ENCODE assay signal across 1 cellular context in genomic region chr17:74164446-74165045, GRCh38.
TF ChIP-seq lines count a peak whose summit lies in the region.

No MANE protein-coding gene starts in this region.

TF ChIP-seq in GM23338, 12 proteins besides CTCF, POLR2A, EP300 and RAD21 (continued from another document):
- TF ChIP-seq, protein P1, sequence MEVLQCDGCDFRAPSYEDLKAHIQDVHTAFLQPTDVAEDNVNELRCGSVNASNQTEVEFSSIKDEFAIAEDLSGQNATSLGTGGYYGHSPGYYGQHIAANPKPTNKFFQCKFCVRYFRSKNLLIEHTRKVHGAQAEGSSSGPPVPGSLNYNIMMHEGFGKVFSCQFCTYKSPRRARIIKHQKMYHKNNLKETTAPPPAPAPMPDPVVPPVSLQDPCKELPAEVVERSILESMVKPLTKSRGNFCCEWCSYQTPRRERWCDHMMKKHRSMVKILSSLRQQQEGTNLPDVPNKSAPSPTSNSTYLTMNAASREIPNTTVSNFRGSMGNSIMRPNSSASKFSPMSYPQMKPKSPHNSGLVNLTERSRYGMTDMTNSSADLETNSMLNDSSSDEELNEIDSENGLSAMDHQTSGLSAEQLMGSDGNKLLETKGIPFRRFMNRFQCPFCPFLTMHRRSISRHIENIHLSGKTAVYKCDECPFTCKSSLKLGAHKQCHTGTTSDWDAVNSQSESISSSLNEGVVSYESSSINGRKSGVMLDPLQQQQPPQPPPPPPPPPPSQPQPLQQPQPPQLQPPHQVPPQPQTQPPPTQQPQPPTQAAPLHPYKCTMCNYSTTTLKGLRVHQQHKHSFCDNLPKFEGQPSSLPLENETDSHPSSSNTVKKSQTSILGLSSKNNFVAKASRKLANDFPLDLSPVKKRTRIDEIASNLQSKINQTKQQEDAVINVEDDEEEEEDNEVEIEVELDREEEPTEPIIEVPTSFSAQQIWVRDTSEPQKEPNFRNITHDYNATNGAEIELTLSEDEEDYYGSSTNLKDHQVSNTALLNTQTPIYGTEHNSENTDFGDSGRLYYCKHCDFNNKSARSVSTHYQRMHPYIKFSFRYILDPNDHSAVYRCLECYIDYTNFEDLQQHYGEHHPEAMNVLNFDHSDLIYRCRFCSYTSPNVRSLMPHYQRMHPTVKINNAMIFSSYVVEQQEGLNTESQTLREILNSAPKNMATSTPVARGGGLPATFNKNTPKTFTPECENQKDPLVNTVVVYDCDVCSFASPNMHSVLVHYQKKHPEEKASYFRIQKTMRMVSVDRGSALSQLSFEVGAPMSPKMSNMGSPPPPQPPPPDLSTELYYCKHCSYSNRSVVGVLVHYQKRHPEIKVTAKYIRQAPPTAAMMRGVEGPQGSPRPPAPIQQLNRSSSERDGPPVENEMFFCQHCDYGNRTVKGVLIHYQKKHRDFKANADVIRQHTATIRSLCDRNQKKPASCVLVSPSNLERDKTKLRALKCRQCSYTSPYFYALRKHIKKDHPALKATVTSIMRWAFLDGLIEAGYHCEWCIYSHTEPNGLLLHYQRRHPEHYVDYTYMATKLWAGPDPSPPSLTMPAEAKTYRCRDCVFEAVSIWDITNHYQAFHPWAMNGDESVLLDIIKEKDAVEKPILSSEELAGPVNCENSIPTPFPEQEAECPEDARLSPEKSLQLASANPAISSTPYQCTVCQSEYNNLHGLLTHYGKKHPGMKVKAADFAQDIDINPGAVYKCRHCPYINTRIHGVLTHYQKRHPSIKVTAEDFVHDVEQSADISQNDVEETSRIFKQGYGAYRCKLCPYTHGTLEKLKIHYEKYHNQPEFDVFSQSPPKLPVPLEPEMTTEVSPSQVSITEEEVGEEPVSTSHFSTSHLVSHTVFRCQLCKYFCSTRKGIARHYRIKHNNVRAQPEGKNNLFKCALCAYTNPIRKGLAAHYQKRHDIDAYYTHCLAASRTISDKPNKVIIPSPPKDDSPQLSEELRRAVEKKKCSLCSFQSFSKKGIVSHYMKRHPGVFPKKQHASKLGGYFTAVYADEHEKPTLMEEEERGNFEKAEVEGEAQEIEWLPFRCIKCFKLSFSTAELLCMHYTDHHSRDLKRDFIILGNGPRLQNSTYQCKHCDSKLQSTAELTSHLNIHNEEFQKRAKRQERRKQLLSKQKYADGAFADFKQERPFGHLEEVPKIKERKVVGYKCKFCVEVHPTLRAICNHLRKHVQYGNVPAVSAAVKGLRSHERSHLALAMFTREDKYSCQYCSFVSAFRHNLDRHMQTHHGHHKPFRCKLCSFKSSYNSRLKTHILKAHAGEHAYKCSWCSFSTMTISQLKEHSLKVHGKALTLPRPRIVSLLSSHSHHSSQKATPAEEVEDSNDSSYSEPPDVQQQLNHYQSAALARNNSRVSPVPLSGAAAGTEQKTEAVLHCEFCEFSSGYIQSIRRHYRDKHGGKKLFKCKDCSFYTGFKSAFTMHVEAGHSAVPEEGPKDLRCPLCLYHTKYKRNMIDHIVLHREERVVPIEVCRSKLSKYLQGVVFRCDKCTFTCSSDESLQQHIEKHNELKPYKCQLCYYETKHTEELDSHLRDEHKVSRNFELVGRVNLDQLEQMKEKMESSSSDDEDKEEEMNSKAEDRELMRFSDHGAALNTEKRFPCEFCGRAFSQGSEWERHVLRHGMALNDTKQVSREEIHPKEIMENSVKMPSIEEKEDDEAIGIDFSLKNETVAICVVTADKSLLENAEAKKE (CRISPR knock-in tag; IDR thresholded peaks at IDR 0.05), result no peak
- TF ChIP-seq ETS1 (IDR thresholded peaks at IDR 0.05), result no peak
